In genomic region chr5:123359866-123360569, GRCh38 we compare ENCODE assay signal across 21 cellular contexts.
A peak's percentile ranks its signal among the peaks of the same experiment; 100 is the strongest.
DNase-seq lines count a peak whose midpoint lies in the region; ATAC-seq and TF ChIP-seq lines count a peak whose summit lies in the region.
"Had no signal": no experiment of that assay in that cellular context is flagged by ENCODE, and none has a peak within 500 bp of the region (broad histone marks: within the 10 kb centered on the region; RNA-seq: fewer than 3 reads in every experiment).

No MANE protein-coding gene starts in this region.

- H3K4me3 ChIP-seq in LNCaP clone FGC (ENCODE audit: low read depth, low read length) (no peak overlapping the region), fibroblast of mammary gland (ENCODE audit: control insufficient read depth, low read depth, low read length) (no peak overlapping the region), smooth muscle cell (no peak overlapping the region), upper lobe of left lung (no peak overlapping the region)
- H3K4me3 ChIP-seq: BLaER1 treated with 17β-estradiol and CSF1 and Interleukin-3, amounts not matched to agents 10 nM and 100 nM; Peyer's patch; prostate gland had no signal

- no peak overlapping the region for H3K9ac ChIP-seq in smooth muscle cell (ENCODE audit: low read depth)
- H3K9ac ChIP-seq: BLaER1 treated with 17β-estradiol and CSF1 and Interleukin-3, amounts not matched to agents 10 nM and 100 nM had no signal

- no peak for TF ChIP-seq POLR2A in upper lobe of left lung (IDR thresholded peaks at IDR 0.05)

- H3K27me3 ChIP-seq in smooth muscle cell (ENCODE audit: low read depth) (no peaks in the 10 kb centered on the region), upper lobe of left lung (no peaks in the 10 kb centered on the region)
- H3K27me3 ChIP-seq: BLaER1 treated with 17β-estradiol and CSF1 and Interleukin-3, amounts not matched to agents 10 nM and 100 nM; Peyer's patch had no signal

- WGBS in smooth muscle cell (ENCODE audit: low lambda C conversion rate) = 14% methylated on average over 3 of the region's 3 CpGs
- WGBS in upper lobe of left lung, 2 donors = 42 to 49% methylated on average over 3 of the region's 3 CpGs

- H3K27ac ChIP-seq in smooth muscle cell (ENCODE audit: low read depth) = peak overlapping the region; percentile 59
- no peak overlapping the region for H3K27ac ChIP-seq in upper lobe of left lung
- H3K27ac ChIP-seq: 22Rv1; BLaER1 treated with 17β-estradiol and CSF1 and Interleukin-3, amounts not matched to agents 10 nM and 100 nM; Peyer's patch; prostate gland; WERI-Rb-1 had no signal

- H3K4me1 ChIP-seq in smooth muscle cell (ENCODE audit: low read depth) = peaks cover 8% of the 10 kb centered on the region
- H3K4me1 ChIP-seq in upper lobe of left lung = peaks cover 0 to 14% (median 3%) of the 10 kb centered on the region in 4 donors
- H3K4me1 ChIP-seq: prostate gland had no signal

- H2AFZ ChIP-seq in smooth muscle cell (ENCODE audit: low read depth) = no peak overlapping the region

- no peaks in the 10 kb centered on the region for H4K20me1 ChIP-seq in smooth muscle cell (ENCODE audit: low read depth)
- H4K20me1 ChIP-seq: BLaER1 treated with 17β-estradiol and CSF1 and Interleukin-3, amounts not matched to agents 10 nM and 100 nM had no signal

- no peaks in the 10 kb centered on the region for H3K9me3 ChIP-seq in smooth muscle cell (replicated peaks; ENCODE audit: low read depth)
- H3K9me3 ChIP-seq in upper lobe of left lung = no peaks in the 10 kb centered on the region
- H3K9me3 ChIP-seq: Peyer's patch, prostate gland had no signal

- H3K36me3 ChIP-seq in smooth muscle cell (ENCODE audit: low read depth) (no peaks in the 10 kb centered on the region), upper lobe of left lung (peaks cover 0 to 7% (median 0%) of the 10 kb centered on the region in 4 donors)
- H3K36me3 ChIP-seq: Peyer's patch, prostate gland, WERI-Rb-1 had no signal

- TF ChIP-seq EP300 in upper lobe of left lung (IDR thresholded peaks at IDR 0.05) = no peak

- peak overlapping the region; percentile 48 for H3K4me2 ChIP-seq in smooth muscle cell

- TF ChIP-seq CTCF in LNCaP clone FGC (IDR thresholded peaks at IDR 0.05; ENCODE audit: control insufficient read depth, extremely low read depth, insufficient read depth) = no peak
- no peak for TF ChIP-seq CTCF in fibroblast of mammary gland (conservative IDR thresholded peaks at IDR 0.05; ENCODE audit: control insufficient read depth, insufficient read depth, low read depth, low read length)
- no peak for TF ChIP-seq CTCF in smooth muscle cell (IDR thresholded peaks at IDR 0.05; ENCODE audit: borderline replicate concordance, insufficient read depth, poor library complexity, severe bottlenecking)
- no peak for TF ChIP-seq CTCF in upper lobe of left lung (IDR thresholded peaks at IDR 0.05)

- H3F3A ChIP-seq in smooth muscle cell (ENCODE audit: low read depth) = no peaks in the 10 kb centered on the region

- DNase-seq in NCI-H524 (lab: John Stamatoyannopoulos, UW) = peak; percentile 23 to 77
- no peak for DNase-seq in NCI-H524 treated with DMSO at 0.1 percent for 48 hours (lab: John Stamatoyannopoulos, UW)
- DNase-seq in LNCaP clone FGC (ENCODE audit: low read depth) = peak; percentile 64
- DNase-seq in fibroblast of mammary gland (ENCODE audit: low read depth) = peak; percentile 3
- DNase-seq in smooth muscle cell (lab: John Stamatoyannopoulos, UW; ENCODE audit: unreplicated experiment) = no peak
- DNase-seq in NCI-H1930 (lab: John Stamatoyannopoulos, UW) = no peak
- no peak for DNase-seq in upper lobe of left lung
- DNase-seq in activated CD4-positive, CD25-positive, alpha-beta regulatory T cell (lab: John Stamatoyannopoulos, UW) = no peak
- DNase-seq: activated CD4-positive, alpha-beta T cell treated with anti-CD3 and anti-CD28 coated beads, Interleukin-2, amount 50 U/mL, for 48 hours; activated gamma-delta T cell treated with Interleukin-2 at 50 U/mL for 16 hours; activated T-cell treated with anti-CD3 and anti-CD28 coated beads for 4 hours; amygdala; left colon; NCI-H1694; NCI-H748 treated with DMSO at 0.1 percent for 48 hours; Peyer's patch; T-helper 2 cell; WERI-Rb-1 had no signal

- peaks cover 7% of the 10 kb centered on the region for H3K79me2 ChIP-seq in smooth muscle cell (ENCODE audit: low read depth)

- ATAC-seq in upper lobe of left lung (ENCODE audit: low FRiP score in 2 of 2) = no peak

Comparison
In these comparisons a context has a peak if more than half of its experiments do, and no peak if none do; other contexts are left out.
1. DNase-seq: peak in NCI-H524 (2 of 2), LNCaP clone FGC (single experiment) and fibroblast of mammary gland (single experiment); none in NCI-H524 treated with DMSO at 0.1 percent for 48 hours (single experiment), smooth muscle cell (single experiment), NCI-H1930 (0 of 2), upper lobe of left lung (0 of 2) and activated CD4-positive, CD25-positive, alpha-beta regulatory T cell (0 of 4).